In the genomic region with DNA sequence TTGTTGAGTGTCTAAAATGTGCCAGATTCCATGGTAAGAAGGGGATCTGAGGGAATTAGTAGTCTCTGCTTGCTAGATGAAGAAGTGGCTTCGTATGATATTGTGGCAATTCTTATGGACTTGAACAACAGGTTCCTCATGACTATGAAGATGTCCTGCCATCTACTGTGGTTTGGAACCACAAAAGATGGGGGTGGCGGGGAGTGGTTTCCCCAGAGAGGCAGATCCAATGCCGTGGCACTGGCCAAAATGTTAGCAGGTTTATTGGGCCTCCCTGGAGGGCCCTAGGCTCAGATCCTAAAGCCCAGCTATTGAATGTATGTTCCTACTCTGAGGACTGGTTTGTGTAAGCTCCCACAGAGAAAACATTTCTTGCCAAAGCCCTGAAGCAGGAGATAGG, we compare ENCODE assay signal across 28 cellular contexts.
"Had no signal": no experiment of that assay in that cellular context is flagged by ENCODE, and none has a peak within 500 bp of the region (broad histone marks: within the 10 kb centered on the region; RNA-seq: fewer than 3 reads in every experiment).

No MANE protein-coding gene starts in this region.

- DNase-seq: cortex of kidney; dorsolateral prefrontal cortex; effector CD8-positive, alpha-beta T cell; endodermal cell; foreskin keratinocyte; heart left ventricle; left cardiac atrium; left lung; mesenchymal stem cell; mucosa of descending colon; naive thymus-derived CD4-positive, alpha-beta T cell; nucleus accumbens; stimulated activated CD4-positive, alpha-beta T cell treated with anti-CD3 and anti-CD28 coated beads, Interleukin-2, amount 100 ng/mL, for 24 hours; stimulated activated CD4-positive, alpha-beta T cell treated with anti-CD3 and anti-CD28 coated beads, Interleukin-4, amount 100 ng/mL, for 24 hours; stimulated activated naive CD4-positive, alpha-beta T cell treated with Interleukin-2 at 50 U/mL for 16 hours; substantia nigra; testis; tibial artery had no signal

- H3K36me3 Mint-ChIP-seq: stimulated activated effector memory CD8-positive, alpha-beta T cell treated with anti-CD3 and anti-CD28 coated beads, Interleukin-12 subunit alpha, Interleukin-12 subunit beta, amount 100 ng/mL, for 72 hours; type B pancreatic cell had no signal

- H3K9me3 Mint-ChIP-seq: endodermal cell; stimulated activated effector memory CD8-positive, alpha-beta T cell treated with anti-CD3 and anti-CD28 coated beads, Interleukin-12 subunit alpha, Interleukin-12 subunit beta, amount 100 ng/mL, for 72 hours; type B pancreatic cell had no signal

- H3K27me3 Mint-ChIP-seq: type B pancreatic cell had no signal

- H3K4me3 Mint-ChIP-seq: endodermal cell; mesothelial cell of epicardium; naive thymus-derived CD4-positive, alpha-beta T cell; nephron; stimulated activated effector memory CD8-positive, alpha-beta T cell treated with anti-CD3 and anti-CD28 coated beads, Interleukin-12 subunit alpha, Interleukin-12 subunit beta, amount 100 ng/mL, for 72 hours; type B pancreatic cell had no signal

- H3K4me3 ChIP-seq: dorsolateral prefrontal cortex, gastroesophageal sphincter, heart left ventricle, hepatocyte, left lung, mucosa of descending colon, prostate gland, right atrium auricular region, testis, tibial artery had no signal

- H3K27ac Mint-ChIP-seq: endodermal cell; mesothelial cell of epicardium; naive thymus-derived CD4-positive, alpha-beta T cell; nephron; stimulated activated effector memory CD8-positive, alpha-beta T cell treated with anti-CD3 and anti-CD28 coated beads, Interleukin-12 subunit alpha, Interleukin-12 subunit beta, amount 100 ng/mL, for 72 hours; type B pancreatic cell had no signal

- ATAC-seq: esophagus mucosa; foreskin keratinocyte; gastroesophageal sphincter; heart left ventricle; left cardiac atrium; left lung; mucosa of descending colon; naive thymus-derived CD4-positive, alpha-beta T cell; sciatic nerve; stimulated activated effector memory CD8-positive, alpha-beta T cell treated with anti-CD3 and anti-CD28 coated beads, Interleukin-12 subunit alpha, Interleukin-12 subunit beta, amount 100 ng/mL, for 72 hours had no signal
